In genomic region chr1:10761503-10762152, GRCh38 we compare ENCODE assay signal across 14 cellular contexts. TPM values are rescaled to one million over a fixed set of nuclear protein-coding genes. Genes with fewer than 3 reads are reported as not detected.
DNase-seq lines count a peak whose midpoint lies in the region; ATAC-seq and TF ChIP-seq lines count a peak whose summit lies in the region.
"Had no signal": no experiment of that assay in that cellular context is flagged by ENCODE, and none has a peak within 500 bp of the region (broad histone marks: within the 10 kb centered on the region; RNA-seq: fewer than 3 reads in every experiment).

No MANE protein-coding gene starts in this region.

- H3K4me3 Mint-ChIP-seq in chondrocyte (ENCODE audit: unreplicated experiment): no peak overlapping the region

- no peaks in the 10 kb centered on the region for H3K4me1 Mint-ChIP-seq in chondrocyte (ENCODE audit: low read depth)

- H3K27me3 Mint-ChIP-seq in chondrocyte (ENCODE audit: low read depth): no peaks in the 10 kb centered on the region

- no peaks in the 10 kb centered on the region for H3K36me3 Mint-ChIP-seq in chondrocyte (ENCODE audit: low read depth)

- H3K36me3 ChIP-seq in gastroesophageal sphincter: no peaks in the 10 kb centered on the region
- H3K36me3 ChIP-seq in muscle layer of colon (ENCODE audit: insufficient read depth, low read length): peaks cover 6% of the 10 kb centered on the region
- no peaks in the 10 kb centered on the region for H3K36me3 ChIP-seq in urinary bladder (ENCODE audit: insufficient read depth)
- no peaks in the 10 kb centered on the region for H3K36me3 ChIP-seq in MM.1S (replicated peaks; ENCODE audit: insufficient read depth, low read length)
- H3K36me3 ChIP-seq: adrenal gland, thoracic aorta had no signal

- no peak overlapping the region for H3K4me2 ChIP-seq in MM.1S (ENCODE audit: low read depth, low read length)

- no peak overlapping the region for H2AFZ ChIP-seq in MM.1S (ENCODE audit: low read length)

- H3K9ac ChIP-seq in muscle layer of colon (ENCODE audit: low read length): no peak overlapping the region
- no peak overlapping the region for H3K9ac ChIP-seq in MM.1S (ENCODE audit: low read length)

- no peaks in the 10 kb centered on the region for H3K9me3 Mint-ChIP-seq in chondrocyte (ENCODE audit: low read depth)

- peaks cover 0 to 43% (median 0%) of the 10 kb centered on the region in 3 donors for H3K4me1 ChIP-seq in gastroesophageal sphincter
- H3K4me1 ChIP-seq in muscle layer of colon (ENCODE audit: insufficient read depth, low read length): peaks cover 56% of the 10 kb centered on the region
- no peaks in the 10 kb centered on the region for H3K4me1 ChIP-seq in urinary bladder (ENCODE audit: insufficient read depth)
- no peaks in the 10 kb centered on the region for H3K4me1 ChIP-seq in MM.1S (ENCODE audit: low read length)
- H3K4me1 ChIP-seq: adrenal gland had no signal

- no peak overlapping the region for H3K27ac Mint-ChIP-seq in chondrocyte (ENCODE audit: unreplicated experiment)

- no peaks in the 10 kb centered on the region for H4K20me1 ChIP-seq in MM.1S (ENCODE audit: insufficient read depth, low read length)

- H3K9me3 ChIP-seq in gastroesophageal sphincter (no peaks in the 10 kb centered on the region), muscle layer of colon (ENCODE audit: low read length) (no peaks in the 10 kb centered on the region), MM.1S (replicated peaks; ENCODE audit: insufficient read depth, low read length) (no peaks in the 10 kb centered on the region)
- H3K9me3 ChIP-seq: adrenal gland, thoracic aorta had no signal

- H3F3A ChIP-seq in MM.1S (ENCODE audit: insufficient read depth, low read length): no peaks in the 10 kb centered on the region

- H3K9me2 ChIP-seq in MM.1S (replicated peaks; ENCODE audit: insufficient read depth, low read length): no peaks in the 10 kb centered on the region

- TF ChIP-seq CTCF in gastroesophageal sphincter (IDR thresholded peaks at IDR 0.05): no peak
- no peak for TF ChIP-seq CTCF in chondrocyte (IDR thresholded peaks at IDR 0.05)
- TF ChIP-seq CTCF in MM.1S (IDR thresholded peaks at IDR 0.05; ENCODE audit: low read length): no peak

- H3K27me3 ChIP-seq in gastroesophageal sphincter (no peaks in the 10 kb centered on the region), muscle layer of colon (ENCODE audit: control insufficient read depth in 1 of 2, insufficient read depth in 2 of 2, low read length in 2 of 2) (no peaks in the 10 kb centered on the region), MM.1S (replicated peaks; ENCODE audit: insufficient read depth, low read length) (peaks cover 99% of the 10 kb centered on the region)
- H3K27me3 ChIP-seq: adrenal gland had no signal

- H3K79me2 ChIP-seq in MM.1S (ENCODE audit: low read length): no peaks in the 10 kb centered on the region

- H3K27ac ChIP-seq in gastroesophageal sphincter: peak overlapping the region in 3 of 4 donors; percentile 16 to 47 (median 39)
- H3K27ac ChIP-seq in muscle layer of colon (ENCODE audit: low read depth, low read length): peak overlapping the region; percentile 10
- peak overlapping the region; percentile 64 for H3K27ac ChIP-seq in urinary bladder (ENCODE audit: low read depth)
- no peak overlapping the region for H3K27ac ChIP-seq in MM.1S (ENCODE audit: low read length)
- H3K27ac ChIP-seq: adrenal gland, HL-60, thoracic aorta had no signal

- whole genome bisulfite sequencing in gastroesophageal sphincter (ENCODE audit: low coverage in 1 of 2), 2 donors: 39 to 49% methylated on average over 8 to 14 of the region's 23 CpGs
- 53% methylated on average over 23 of the region's 23 CpGs for WGBS in urinary bladder

- H3K4me3 ChIP-seq in gastroesophageal sphincter (no peak overlapping the region), muscle layer of colon (ENCODE audit: low read depth in 1 of 2, low read length in 2 of 2) (no peak overlapping the region), urinary bladder (ENCODE audit: low read depth, low read length) (no peak overlapping the region), MM.1S (ENCODE audit: low read length) (no peak overlapping the region)
- H3K4me3 ChIP-seq: adrenal gland, thoracic aorta had no signal

- no peak for TF ChIP-seq EP300 in gastroesophageal sphincter (IDR thresholded peaks at IDR 0.05)

- DNase-seq in NCI-H748 (lab: John Stamatoyannopoulos, UW; ENCODE audit: unreplicated experiment): peak; percentile 32
- DNase-seq in NCI-H748 treated with DMSO at 0.1 percent for 48 hours (lab: John Stamatoyannopoulos, UW): no peak
- DNase-seq in chondrocyte (ENCODE audit: low spot score): no peak
- DNase-seq in MM.1S: no peak
- DNase-seq: adrenal gland; effector memory CD4-positive, alpha-beta T cell; retina; SHP77 treated with DMSO at 0.1 percent for 48 hours had no signal

- no peak for ATAC-seq in gastroesophageal sphincter
- ATAC-seq in GM19452 (IDR thresholded peaks at IDR 0.05; ENCODE audit: unreplicated experiment): no peak

- TF ChIP-seq POLR2A in gastroesophageal sphincter (IDR thresholded peaks at IDR 0.05): no peak

RNA-seq across cellular contexts. Expression of gene CASZ1, which starts 34.8 kb away (rescaled TPM):
- 10 to 100 TPM; 22.1 to 47.4 (median 28.0) TPM for total RNA-seq in gastroesophageal sphincter
- total RNA-seq in urinary bladder: 10.6 TPM
- 19.4 TPM for polyA plus RNA-seq in urinary bladder
- total RNA-seq in chondrocyte: 1.9 to 4.1 TPM (median 3.4 TPM) in 3 replicates
